In the genomic region with DNA sequence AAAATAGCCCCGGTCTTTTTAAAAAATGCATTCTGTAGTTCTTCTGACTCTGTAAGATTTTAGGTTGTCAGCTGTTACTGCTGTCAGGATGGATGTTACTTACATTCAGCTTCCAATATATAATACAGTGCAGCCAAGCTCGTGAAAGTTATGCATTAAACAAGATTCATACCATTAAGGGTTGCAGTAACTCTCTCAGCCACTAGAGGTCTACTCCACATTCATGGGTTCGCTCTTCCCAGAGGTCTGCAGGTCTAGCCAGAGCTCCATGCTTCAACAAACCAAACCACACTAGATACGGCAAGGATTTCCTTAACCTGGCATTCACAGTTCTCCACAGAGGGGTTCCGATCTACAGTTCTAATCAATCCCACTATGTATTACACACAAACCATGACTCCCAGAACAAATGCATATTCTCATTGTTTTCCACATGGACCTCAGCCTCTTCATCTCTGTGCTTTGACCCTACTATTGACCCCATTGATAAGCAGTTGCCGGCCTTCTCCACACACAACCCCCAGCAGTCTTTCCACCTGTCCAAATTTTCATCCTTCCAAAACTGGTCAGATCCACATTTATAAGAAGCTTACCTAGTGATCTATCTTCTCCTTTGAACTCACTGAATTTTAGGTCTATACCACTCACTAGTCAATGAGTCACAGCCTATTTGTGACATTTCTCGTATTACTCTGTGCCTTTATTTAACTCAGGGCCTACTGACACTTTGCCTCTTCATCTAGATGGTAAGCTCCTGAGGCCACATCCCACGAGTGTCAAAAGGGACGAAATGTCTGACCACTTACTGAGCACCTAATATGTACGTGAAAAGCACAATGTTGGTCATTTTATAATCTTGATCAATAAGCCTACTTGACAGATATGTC, we compare ENCODE assay signal across 8 cellular contexts. TPM values are rescaled to one million over a fixed set of nuclear protein-coding genes. Genes with fewer than 3 reads are reported as not detected.
DNase-seq lines count a peak whose midpoint lies in the region; ATAC-seq and TF ChIP-seq lines count a peak whose summit lies in the region.

No MANE protein-coding gene starts in this region.

- H3K4me3 ChIP-seq in fibroblast of villous mesenchyme (ENCODE audit: low read depth, low read length): no peak overlapping the region

- DNase-seq in D341Med (ENCODE audit: low spot score): peak; percentile 61
- peak; percentile 47 for DNase-seq in H4 (ENCODE audit: low spot score)
- DNase-seq in SK-N-DZ (ENCODE audit: low spot score): peak; percentile 71
- peak; percentile 40 for DNase-seq in fibroblast of villous mesenchyme (ENCODE audit: low read depth)
- DNase-seq in stimulated activated naive B cell treated with anti-CD40 and anti-IgM and Interleukin-4, amounts not matched to agents 10 μg/mL and 1 μg/mL and 100 μg/mL, for 72 hours: no peak
- no peak for DNase-seq in NCI-H2081 treated with DMSO at 0.1 percent for 48 hours (lab: John Stamatoyannopoulos, UW)
- DNase-seq in posterior vena cava (ENCODE audit: low spot score): no peak
- no peak for DNase-seq in activated naive CD8-positive, alpha-beta T cell treated with anti-CD3 and anti-CD28 coated beads, Interleukin-2, amount 50 U/mL, for 24 hours

- H3K4me3 Mint-ChIP-seq in stimulated activated naive B cell treated with anti-CD40 and anti-IgM and Interleukin-4, amounts not matched to agents 10 μg/mL and 1 μg/mL and 100 μg/mL, for 72 hours: no peak overlapping the region
- H3K4me3 Mint-ChIP-seq in activated naive CD8-positive, alpha-beta T cell treated with anti-CD3 and anti-CD28 coated beads, Interleukin-2, amount 50 U/mL, for 24 hours: no peak overlapping the region

- no peaks in the 10 kb centered on the region for H3K9me3 Mint-ChIP-seq in stimulated activated naive B cell treated with anti-CD40 and anti-IgM and Interleukin-4, amounts not matched to agents 10 μg/mL and 1 μg/mL and 100 μg/mL, for 72 hours
- no peaks in the 10 kb centered on the region for H3K9me3 Mint-ChIP-seq in activated naive CD8-positive, alpha-beta T cell treated with anti-CD3 and anti-CD28 coated beads, Interleukin-2, amount 50 U/mL, for 24 hours

- peak; percentile 60 to 62 for ATAC-seq in stimulated activated naive B cell treated with anti-CD40 and anti-IgM and Interleukin-4, amounts not matched to agents 10 μg/mL and 1 μg/mL and 100 μg/mL, for 72 hours (replicated peaks)
- no peak for ATAC-seq in activated naive CD8-positive, alpha-beta T cell treated with anti-CD3 and anti-CD28 coated beads, Interleukin-2, amount 50 U/mL, for 24 hours

- intact Hi-C loops in posterior vena cava (cut with DNase I): no loop called here

- no peaks in the 10 kb centered on the region for H3K27me3 Mint-ChIP-seq in stimulated activated naive B cell treated with anti-CD40 and anti-IgM and Interleukin-4, amounts not matched to agents 10 μg/mL and 1 μg/mL and 100 μg/mL, for 72 hours
- peaks cover 2% of the 10 kb centered on the region for H3K27me3 Mint-ChIP-seq in activated naive CD8-positive, alpha-beta T cell treated with anti-CD3 and anti-CD28 coated beads, Interleukin-2, amount 50 U/mL, for 24 hours

- no peaks in the 10 kb centered on the region for H3K36me3 Mint-ChIP-seq in stimulated activated naive B cell treated with anti-CD40 and anti-IgM and Interleukin-4, amounts not matched to agents 10 μg/mL and 1 μg/mL and 100 μg/mL, for 72 hours
- H3K36me3 Mint-ChIP-seq in activated naive CD8-positive, alpha-beta T cell treated with anti-CD3 and anti-CD28 coated beads, Interleukin-2, amount 50 U/mL, for 24 hours (ENCODE audit: low read depth): no peaks in the 10 kb centered on the region

- TF ChIP-seq CTCF in fibroblast of villous mesenchyme (IDR thresholded peaks at IDR 0.05; ENCODE audit: insufficient read depth, low read depth, low read length): peak; percentile 76

- no peak overlapping the region for H3K27ac Mint-ChIP-seq in stimulated activated naive B cell treated with anti-CD40 and anti-IgM and Interleukin-4, amounts not matched to agents 10 μg/mL and 1 μg/mL and 100 μg/mL, for 72 hours
- no peak overlapping the region for H3K27ac Mint-ChIP-seq in activated naive CD8-positive, alpha-beta T cell treated with anti-CD3 and anti-CD28 coated beads, Interleukin-2, amount 50 U/mL, for 24 hours

- no peaks in the 10 kb centered on the region for H3K4me1 Mint-ChIP-seq in stimulated activated naive B cell treated with anti-CD40 and anti-IgM and Interleukin-4, amounts not matched to agents 10 μg/mL and 1 μg/mL and 100 μg/mL, for 72 hours
- no peaks in the 10 kb centered on the region for H3K4me1 Mint-ChIP-seq in activated naive CD8-positive, alpha-beta T cell treated with anti-CD3 and anti-CD28 coated beads, Interleukin-2, amount 50 U/mL, for 24 hours

RNA-seq across cellular contexts. Expression of a gene that starts 33.7 kb away (rescaled TPM):
- 1.6 and 2.8 TPM in 2 replicates for total RNA-seq in H4 (2014; rRNA removed; shearing (Covaris generic))
- 0.40 and 0.45 TPM in 2 replicates for polyA plus RNA-seq in SK-N-DZ (2014; cell fraction: cytosol; rRNA removed)
- 2.0 and 3.2 TPM in 2 replicates for polyA plus RNA-seq in SK-N-DZ (2014; cell fraction: nucleus; rRNA removed)
- 6.4 and 7.8 TPM in 2 replicates for total RNA-seq in fibroblast of villous mesenchyme
- total RNA-seq in posterior vena cava: 10 to 100 TPM; 33.4 to 46.6 TPM

Comparison
In these comparisons a context has a peak if more than half of its experiments do, and no peak if none do; other contexts are left out.
1. DNase-seq: peak in D341Med (single experiment), H4 (single experiment), SK-N-DZ (single experiment) and fibroblast of villous mesenchyme (single experiment); none in stimulated activated naive B cell treated with anti-CD40 and anti-IgM and Interleukin-4, amounts not matched to agents 10 μg/mL and 1 μg/mL and 100 μg/mL, for 72 hours (single experiment), NCI-H2081 treated with DMSO at 0.1 percent for 48 hours (single experiment), posterior vena cava (single experiment) and activated naive CD8-positive, alpha-beta T cell treated with anti-CD3 and anti-CD28 coated beads, Interleukin-2, amount 50 U/mL, for 24 hours (single experiment).